ENCODE assay signal across 8 cellular contexts in genomic region chr14:81211844-81212243, GRCh38. TPM values are rescaled to one million over a fixed set of nuclear protein-coding genes. Genes with fewer than 3 reads are reported as not detected.
DNase-seq lines count a peak whose midpoint lies in the region; ATAC-seq, FAIRE-seq and TF ChIP-seq lines count a peak whose summit lies in the region.

No MANE protein-coding gene starts in this region.

- no peak overlapping the region for H3K4me2 ChIP-seq in keratinocyte (ENCODE audit: control insufficient read depth, extremely low read depth, insufficient read depth, low read depth, low read length)

- no peak overlapping the region for H3K9ac ChIP-seq in keratinocyte (ENCODE audit: control insufficient read depth, extremely low read depth, insufficient read depth, low read length)

- no peak for TF ChIP-seq POLR2A in GM12891 (IDR thresholded peaks at IDR 0.05; ENCODE audit: low read depth, low read length)

- peaks cover 5 to 10% of the 10 kb centered on the region in 2 experiments for H3K36me3 ChIP-seq in keratinocyte (ENCODE audit: control insufficient read depth in 2 of 2, extremely low read depth in 1 of 2, insufficient read depth in 2 of 2, low read length in 2 of 2)

- no peak overlapping the region for H3K27ac ChIP-seq in keratinocyte (ENCODE audit: control insufficient read depth, insufficient read depth, low read length)

- H2AFZ ChIP-seq in keratinocyte (ENCODE audit: control insufficient read depth, low read length) = no peak overlapping the region

- dilution Hi-C loops in keratinocyte (cut with MboI; ENCODE audit: extremely low pct_ligation_motif_present, low sequenced_read_pairs) = no loop called here

- no peaks in the 10 kb centered on the region for H3K9me3 ChIP-seq in keratinocyte (ENCODE audit: control insufficient read depth, low read depth, low read length)

- H3K79me2 ChIP-seq in keratinocyte (ENCODE audit: control insufficient read depth, insufficient read depth, low read length) = peaks cover 31% of the 10 kb centered on the region

- no peaks in the 10 kb centered on the region for H3K9me1 ChIP-seq in keratinocyte (ENCODE audit: control insufficient read depth, extremely low read depth, insufficient read depth, low read length)

- TF ChIP-seq CTCF in keratinocyte (optimal IDR thresholded peaks at IDR 0.05 in 1 of 3, IDR thresholded peaks at IDR 0.05 in 1 of 3, conservative IDR thresholded peaks at IDR 0.05 in 1 of 3; ENCODE audit: extremely low read depth in 1 of 3, insufficient read depth in 2 of 3, low read length in 3 of 3) = peak; percentile 13 to 45 (median 42)

- no peak overlapping the region for H3K4me3 ChIP-seq in keratinocyte (ENCODE audit: control insufficient read depth in 2 of 3, extremely low read depth in 1 of 3, insufficient read depth in 2 of 3, low read depth in 1 of 3, low read length in 3 of 3)

- no peaks in the 10 kb centered on the region for H3K27me3 ChIP-seq in keratinocyte (ENCODE audit: control insufficient read depth, extremely low read depth, insufficient read depth, low read length)

- no peak for FAIRE-seq in keratinocyte (lab: Jason Lieb, UNC)
- no peak for FAIRE-seq in GM12891 (lab: Jason Lieb, UNC)

- DNase-seq in NCI-H524 (lab: John Stamatoyannopoulos, UW) = peak; percentile 4 to 68
- no peak for DNase-seq in NCI-H524 treated with DMSO at 0.1 percent for 48 hours (lab: John Stamatoyannopoulos, UW)
- peak; percentile 5 for DNase-seq in LoVo (ENCODE audit: low spot score)
- DNase-seq in activated naive CD4-positive, alpha-beta T cell treated with anti-CD3 and anti-CD28 coated beads, Interleukin-2, amount 50 U/mL, for 16 hours = peak; percentile 18
- no peak for DNase-seq in keratinocyte (ENCODE audit: low read depth, low spot score)
- DNase-seq in GM12891 (ENCODE audit: insufficient read length, low spot score) = no peak

- no peaks in the 10 kb centered on the region for H4K20me1 ChIP-seq in keratinocyte (ENCODE audit: control insufficient read depth, extremely low read depth, insufficient read depth, low read length)

- H3K4me1 ChIP-seq in keratinocyte (ENCODE audit: control insufficient read depth, extremely low read depth, insufficient read depth, low read length) = no peaks in the 10 kb centered on the region

- ATAC-seq in GM21423 (IDR thresholded peaks at IDR 0.05; ENCODE audit: unreplicated experiment) (peak; percentile 72), GM19452 (IDR thresholded peaks at IDR 0.05; ENCODE audit: unreplicated experiment) (no peak)

TF ChIP-seq in GM12891, 5 proteins besides CTCF, POLR2A, EP300 and RAD21:
- TF ChIP-seq SPI1 (IDR thresholded peaks at IDR 0.05; ENCODE audit: low read depth, low read length) = no peak
- TF ChIP-seq POLR2AphosphoS5 (IDR thresholded peaks at IDR 0.05; ENCODE audit: low read depth, low read length) = no peak
- TF ChIP-seq TAF1 (IDR thresholded peaks at IDR 0.05; ENCODE audit: low read depth, low read length) = no peak
- no peak for TF ChIP-seq POU2F2 (IDR thresholded peaks at IDR 0.05; ENCODE audit: low read depth, low read length)
- TF ChIP-seq PAX5 (IDR thresholded peaks at IDR 0.05; ENCODE audit: insufficient read depth, low read length, severe bottlenecking) = no peak

RNA-seq across cellular contexts. Expression of gene GTF2A1, which starts 8.9 kb away (rescaled TPM):
- polyA plus RNA-seq in keratinocyte = 17.5 to 19.3 TPM (median 18.0 TPM) in 3 replicates
- 42.0 TPM for polyA plus RNA-seq in keratinocyte (2011; ENCODE audit: low read depth)
- polyA plus RNA-seq in keratinocyte (2011; cell fraction: cytosol; rRNA removed) = 7.0 and 9.7 TPM in 2 replicates
- polyA plus RNA-seq in keratinocyte (2011; cell fraction: nucleus; rRNA removed) = 13.2 and 13.6 TPM in 2 replicates
- 12.3 and 15.8 TPM in 2 replicates for polyA plus RNA-seq in keratinocyte (2012; ENCODE audit: low replicate concordance)
- polyA minus RNA-seq in keratinocyte = 24.0 to 47.0 TPM (median 31.2 TPM) in 3 replicates
- 13.2 TPM for polyA minus RNA-seq in keratinocyte (2011; cell fraction: cytosol; rRNA and poly(A)+ RNA removed)
- polyA minus RNA-seq in keratinocyte (2011; cell fraction: nucleus; rRNA and poly(A)+ RNA removed) = 7.6 and 20.9 TPM in 2 replicates
- 7.8 TPM for polyA plus RNA-seq in GM12891 (2012; ENCODE audit: low read depth, missing spikeins)

Comparison
In these comparisons a context has a peak if more than half of its experiments do, and no peak if none do; other contexts are left out.
1. DNase-seq: peak in NCI-H524 (2 of 2), LoVo (single experiment) and activated naive CD4-positive, alpha-beta T cell treated with anti-CD3 and anti-CD28 coated beads, Interleukin-2, amount 50 U/mL, for 16 hours (single experiment); none in NCI-H524 treated with DMSO at 0.1 percent for 48 hours (single experiment), keratinocyte (single experiment) and GM12891 (single experiment).